In genomic region chr14:101972126-101972785, GRCh38 we compare ENCODE assay signal across 8 cellular contexts. TPM values are rescaled to one million over a fixed set of nuclear protein-coding genes. Genes with fewer than 3 reads are reported as not detected.
A peak's percentile ranks its signal among the peaks of the same experiment; 100 is the strongest.
DNase-seq lines count a peak whose midpoint lies in the region; TF ChIP-seq lines count a peak whose summit lies in the region.

No MANE protein-coding gene starts in this region.

- no peaks in the 10 kb centered on the region for H3K27me3 ChIP-seq in mucosa of rectum (ENCODE audit: control insufficient read depth in 2 of 2, insufficient read depth in 2 of 2, low read length in 2 of 2)

- peak overlapping the region in 1 of 2 donors; percentile 58 for H3K9ac ChIP-seq in mucosa of rectum (ENCODE audit: low read depth in 1 of 2, low read length in 2 of 2)

- TF ChIP-seq CTCF in RWPE1 (conservative IDR thresholded peaks at IDR 0.05; ENCODE audit: low read depth) (no peak), epithelial cell of proximal tubule (conservative IDR thresholded peaks at IDR 0.05; ENCODE audit: low read depth, low read length) (no peak)

- CTCF ChIA-PET in RWPE1 (lab: Yijun Ruan, JAX) = no interaction called here

- H3K27ac ChIP-seq in RWPE1 (peak overlapping the region; percentile 53), mucosa of rectum (ENCODE audit: low read depth in 2 of 2, low read length in 2 of 2) (peak overlapping the region; percentile 16 to 74)

- no peaks in the 10 kb centered on the region for H3K9me3 ChIP-seq in mucosa of rectum (ENCODE audit: control insufficient read depth in 2 of 2, low read length in 2 of 2)

- DNase-seq in NCI-H526 (lab: John Stamatoyannopoulos, UW) (peak; percentile 25 to 34), NCI-H526 treated with DMSO at 0.1 percent for 48 hours (lab: John Stamatoyannopoulos, UW) (no peak), RWPE1 (ENCODE audit: low spot score) (peak; percentile 94), epithelial cell of proximal tubule (ENCODE audit: low read depth) (peak; percentile 94), DMS153 treated with DMSO at 0.1 percent for 48 hours (lab: John Stamatoyannopoulos, UW; ENCODE audit: unreplicated experiment) (no peak)
- no peak for DNase-seq in activated CD4-positive, CD25-positive, alpha-beta regulatory T cell treated with anti-CD3 and anti-CD28 coated beads, Interleukin-2, amount 50 U/mL, for 72 hours
- DNase-seq in stimulated activated CD4-positive, alpha-beta T cell treated with anti-CD3 and anti-CD28 coated beads, Interleukin-2, amount 100 ng/mL, for 48 hours = no peak

- H3K36me3 ChIP-seq in mucosa of rectum (ENCODE audit: control insufficient read depth in 2 of 2, insufficient read depth in 2 of 2, low read length in 2 of 2) = peaks cover 9 to 15% of the 10 kb centered on the region in 2 donors

- H3K4me3 ChIP-seq in epithelial cell of proximal tubule (ENCODE audit: low read depth, low read length) = no peak overlapping the region
- H3K4me3 ChIP-seq in mucosa of rectum (ENCODE audit: low read length in 2 of 2) = no peak overlapping the region

- peaks cover 13 to 14% of the 10 kb centered on the region in 2 donors for H3K4me1 ChIP-seq in mucosa of rectum (ENCODE audit: control insufficient read depth in 2 of 2, insufficient read depth in 2 of 2, low read length in 2 of 2)

- POLR2A ChIA-PET in RWPE1 (lab: Yijun Ruan, JAX; ENCODE audit: low non-redundant PET) = no interaction called here

RNA-seq across cellular contexts. Expression of gene DYNC1H1, which starts 7.9 kb away (rescaled TPM):
- 300 and 402 TPM in 2 replicates for total RNA-seq in epithelial cell of proximal tubule

Comparison
In these comparisons a context has a peak if more than half of its experiments do, and no peak if none do; other contexts are left out.
1. DNase-seq: peak in NCI-H526 (2 of 2), RWPE1 (single experiment) and epithelial cell of proximal tubule (single experiment); none in NCI-H526 treated with DMSO at 0.1 percent for 48 hours (single experiment), DMS153 treated with DMSO at 0.1 percent for 48 hours (single experiment), activated CD4-positive, CD25-positive, alpha-beta regulatory T cell treated with anti-CD3 and anti-CD28 coated beads, Interleukin-2, amount 50 U/mL, for 72 hours (single experiment) and stimulated activated CD4-positive, alpha-beta T cell treated with anti-CD3 and anti-CD28 coated beads, Interleukin-2, amount 100 ng/mL, for 48 hours (0 of 2).